Comparison of ENCODE assay signal across 8 cellular contexts in the genomic region with DNA sequence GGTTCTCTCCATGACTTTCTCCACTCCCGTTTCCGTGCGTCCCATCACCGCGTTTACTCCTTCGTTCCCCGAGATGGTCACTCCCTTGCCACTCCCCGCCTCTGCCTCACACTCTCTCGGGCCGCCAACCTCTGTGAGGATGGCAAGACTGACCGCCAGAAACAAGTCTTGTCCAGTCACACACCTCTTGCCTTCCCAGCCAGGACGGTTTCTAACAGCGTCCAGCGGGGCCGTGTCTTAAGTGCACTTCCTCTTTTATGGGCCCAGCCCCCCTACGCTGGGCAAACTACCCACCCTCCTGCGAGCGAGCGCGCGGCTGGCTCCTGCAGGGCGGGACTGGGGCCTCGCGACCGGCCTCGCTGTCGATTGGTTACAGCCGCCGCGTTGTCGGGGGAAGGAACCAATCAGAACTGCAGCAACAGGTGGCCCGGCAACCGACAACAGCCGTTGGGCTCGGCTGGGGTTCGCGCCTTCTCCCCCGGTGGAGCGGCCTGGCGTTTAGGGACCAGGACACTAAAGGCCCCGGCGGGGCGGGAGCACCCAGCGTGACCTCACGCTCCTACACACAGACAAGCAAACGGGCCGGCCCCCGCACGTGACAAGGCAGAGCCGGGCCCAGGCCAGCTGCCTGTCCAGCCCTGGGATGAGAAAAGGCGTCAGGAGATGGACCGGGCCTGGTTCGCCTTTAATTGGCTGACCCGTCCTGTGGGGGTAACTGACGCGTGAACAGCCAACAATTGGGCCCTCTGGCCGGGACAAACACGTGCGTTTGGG. TPM values are rescaled to one million over a fixed set of nuclear protein-coding genes. Genes with fewer than 3 reads are reported as not detected.
DNase-seq lines count a peak whose midpoint lies in the region; ATAC-seq, FAIRE-seq and TF ChIP-seq lines count a peak whose summit lies in the region.

No MANE protein-coding gene starts in this region.

- H3K9me3 ChIP-seq in keratinocyte (ENCODE audit: control insufficient read depth, low read depth, low read length) = no peaks in the 10 kb centered on the region

- peak overlapping the region; percentile 94 for H3K4me2 ChIP-seq in keratinocyte (ENCODE audit: control insufficient read depth, extremely low read depth, insufficient read depth, low read depth, low read length)

- H3K27ac ChIP-seq in keratinocyte (ENCODE audit: control insufficient read depth, insufficient read depth, low read length) = no peak overlapping the region

- peak overlapping the region; percentile 28 for H3K9ac ChIP-seq in keratinocyte (ENCODE audit: control insufficient read depth, extremely low read depth, insufficient read depth, low read length)

- H3K79me2 ChIP-seq in keratinocyte (ENCODE audit: control insufficient read depth, insufficient read depth, low read length) = no peaks in the 10 kb centered on the region

- peaks cover 3% of the 10 kb centered on the region for H3K27me3 ChIP-seq in keratinocyte (ENCODE audit: control insufficient read depth, extremely low read depth, insufficient read depth, low read length)

- FAIRE-seq in keratinocyte (lab: Jason Lieb, UNC) = no peak

- DNase-seq in AG09309 (ENCODE audit: low read depth) = no peak
- peak; percentile 96 for DNase-seq in NCI-H226
- peak; percentile 81 to 87 (median 85) for DNase-seq in activated CD4-positive, CD25-positive, alpha-beta regulatory T cell (lab: John Stamatoyannopoulos, UW)
- DNase-seq in central memory CD8-positive, alpha-beta T cell (ENCODE audit: low spot score in 2 of 2) = peak; percentile 83 to 89
- peak; percentile 33 for DNase-seq in keratinocyte (ENCODE audit: low read depth, low spot score)
- peak; percentile 90 for DNase-seq in stimulated activated CD4-positive, alpha-beta T cell treated with anti-CD3 and anti-CD28 coated beads, Interleukin-12 subunit alpha, Interleukin-12 subunit beta, amount 100 ng/mL, for 4 hours

- H3K9me1 ChIP-seq in keratinocyte (ENCODE audit: control insufficient read depth, extremely low read depth, insufficient read depth, low read length) = no peaks in the 10 kb centered on the region

- TF ChIP-seq CTCF in AG09309 (IDR thresholded peaks at IDR 0.05; ENCODE audit: control insufficient read depth, insufficient read depth, low read depth, low read length, missing control alignments) (no peak), keratinocyte (optimal IDR thresholded peaks at IDR 0.05 in 1 of 3, IDR thresholded peaks at IDR 0.05 in 1 of 3, conservative IDR thresholded peaks at IDR 0.05 in 1 of 3; ENCODE audit: extremely low read depth in 1 of 3, insufficient read depth in 2 of 3, low read length in 3 of 3) (no peak)

- H3K36me3 Mint-ChIP-seq in central memory CD8-positive, alpha-beta T cell (ENCODE audit: insufficient read depth) = peaks cover 54% of the 10 kb centered on the region

- dilution Hi-C loops in keratinocyte (cut with MboI; ENCODE audit: extremely low pct_ligation_motif_present, low sequenced_read_pairs) = no loop called here

- no peaks in the 10 kb centered on the region for H3K27me3 Mint-ChIP-seq in central memory CD8-positive, alpha-beta T cell

- H3K4me3 ChIP-seq in AG09309 (ENCODE audit: control insufficient read depth, low read depth, low read length) (peak overlapping the region; percentile 65), keratinocyte (ENCODE audit: control insufficient read depth in 2 of 3, extremely low read depth in 1 of 3, insufficient read depth in 2 of 3, low read depth in 1 of 3, low read length in 3 of 3) (peak overlapping the region; percentile 48 to 83 (median 71))

- peak overlapping the region; percentile 100 for H3K4me3 Mint-ChIP-seq in central memory CD8-positive, alpha-beta T cell

- H2AFZ ChIP-seq in keratinocyte (ENCODE audit: control insufficient read depth, low read length) = peak overlapping the region; percentile 98

- no peaks in the 10 kb centered on the region for H4K20me1 ChIP-seq in keratinocyte (ENCODE audit: control insufficient read depth, extremely low read depth, insufficient read depth, low read length)

- H3K4me1 ChIP-seq in keratinocyte (ENCODE audit: control insufficient read depth, extremely low read depth, insufficient read depth, low read length) = peaks cover 9% of the 10 kb centered on the region

- H3K4me1 Mint-ChIP-seq in central memory CD8-positive, alpha-beta T cell = peaks cover 53% of the 10 kb centered on the region

- ATAC-seq in GM19023 (IDR thresholded peaks at IDR 0.05; ENCODE audit: unreplicated experiment) (peak; percentile 75), HG03175 (IDR thresholded peaks at IDR 0.05; ENCODE audit: unreplicated experiment) (peak; percentile 70)
- ATAC-seq in central memory CD8-positive, alpha-beta T cell (replicated peaks; ENCODE audit: extremely low read depth, poor library complexity, severe bottlenecking) = peak; percentile 79

- H3K36me3 ChIP-seq in keratinocyte (ENCODE audit: control insufficient read depth in 2 of 2, extremely low read depth in 1 of 2, insufficient read depth in 2 of 2, low read length in 2 of 2) = no peaks in the 10 kb centered on the region

- H3K27ac Mint-ChIP-seq in central memory CD8-positive, alpha-beta T cell (ENCODE audit: low read depth) = peak overlapping the region; percentile 100

- no peaks in the 10 kb centered on the region for H3K9me3 Mint-ChIP-seq in central memory CD8-positive, alpha-beta T cell

RNA-seq across cellular contexts. Expression of gene UCP2, which starts 0.5 kb away (rescaled TPM):
- 1.1 to 2.5 TPM (median 2.3 TPM) in 3 replicates for polyA plus RNA-seq in keratinocyte
- not detected for polyA plus RNA-seq in keratinocyte (2011; ENCODE audit: low read depth)
- polyA plus RNA-seq in keratinocyte (2011; cell fraction: cytosol; rRNA removed) = 2.5 and 4.2 TPM in 2 replicates
- polyA plus RNA-seq in keratinocyte (2011; cell fraction: nucleus; rRNA removed) = 2.0 and 2.2 TPM in 2 replicates
- polyA plus RNA-seq in keratinocyte (2012; ENCODE audit: low replicate concordance) = 0.95 and 1.7 TPM in 2 replicates
- 1.3 to 13.0 TPM (median 3.0 TPM) in 3 replicates for polyA minus RNA-seq in keratinocyte
- 9.8 TPM for polyA minus RNA-seq in keratinocyte (2011; cell fraction: cytosol; rRNA and poly(A)+ RNA removed)
- polyA minus RNA-seq in keratinocyte (2011; cell fraction: nucleus; rRNA and poly(A)+ RNA removed) = 3.0 and 5.0 TPM in 2 replicates

RNA-seq across cellular contexts. Expression of gene UCP3, which starts 25.7 kb away (rescaled TPM):
- 0.18 to 0.70 TPM (median 0.52 TPM) in 3 replicates for polyA plus RNA-seq in keratinocyte
- 0.42 TPM for polyA plus RNA-seq in keratinocyte (2011; ENCODE audit: low read depth)
- polyA plus RNA-seq in keratinocyte (2011; cell fraction: cytosol; rRNA removed) = 0.16 and 0.21 TPM in 2 replicates
- polyA plus RNA-seq in keratinocyte (2011; cell fraction: nucleus; rRNA removed) = 1.7 and 2.9 TPM in 2 replicates
- polyA plus RNA-seq in keratinocyte (2012; ENCODE audit: low replicate concordance) = 0.25 and 0.45 TPM in 2 replicates
- 0.10 to 0.19 TPM in 2 of 3 replicates, not detected in the other for polyA minus RNA-seq in keratinocyte
- not detected for polyA minus RNA-seq in keratinocyte (2011; cell fraction: cytosol; rRNA and poly(A)+ RNA removed)
- 1.2 and 2.1 TPM in 2 replicates for polyA minus RNA-seq in keratinocyte (2011; cell fraction: nucleus; rRNA and poly(A)+ RNA removed)

RNA-seq across cellular contexts. Expression of gene DNAJB13, which starts 32.4 kb away (rescaled TPM):
- polyA plus RNA-seq in keratinocyte = 0.06 to 0.09 TPM (median 0.09 TPM) in 3 replicates
- polyA plus RNA-seq in keratinocyte (2011; ENCODE audit: low read depth) = not detected
- polyA plus RNA-seq in keratinocyte (2011; cell fraction: cytosol; rRNA removed) = not detected in 2 replicates
- polyA plus RNA-seq in keratinocyte (2011; cell fraction: nucleus; rRNA removed) = 0.18 and 0.55 TPM in 2 replicates
- 0.44 TPM in 1 of 2 replicates, not detected in the other for polyA plus RNA-seq in keratinocyte (2012; ENCODE audit: low replicate concordance)
- polyA minus RNA-seq in keratinocyte = not detected in 3 replicates
- polyA minus RNA-seq in keratinocyte (2011; cell fraction: cytosol; rRNA and poly(A)+ RNA removed) = not detected
- polyA minus RNA-seq in keratinocyte (2011; cell fraction: nucleus; rRNA and poly(A)+ RNA removed) = 0.93 TPM in 1 of 2 replicates, not detected in the other
